ENCODE assay signal across 1 cellular context in the genomic region with DNA sequence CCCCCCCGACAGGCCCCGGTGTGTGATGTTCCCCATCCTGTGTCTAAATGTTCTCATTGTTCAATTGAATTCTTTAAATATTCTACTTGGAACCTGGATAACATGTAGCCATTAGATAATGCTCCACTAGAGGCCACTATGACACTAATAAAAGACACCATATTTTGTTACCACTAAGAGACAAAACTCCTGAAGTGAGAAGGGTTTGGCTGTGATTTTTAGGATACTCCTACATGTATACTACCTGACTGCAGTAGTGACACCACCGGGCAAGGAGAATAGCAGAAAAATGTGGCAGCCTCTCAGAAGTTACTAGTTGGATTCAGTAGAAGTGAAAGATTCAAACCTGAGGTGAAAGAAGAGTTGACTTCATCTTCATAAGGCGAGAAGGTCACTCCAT.
TF ChIP-seq lines count a peak whose summit lies in the region.

No MANE protein-coding gene starts in this region.

TF ChIP-seq in Ishikawa, 13 proteins besides CTCF, POLR2A, EP300 and RAD21 (continued from another document):
- TF ChIP-seq, protein P1, sequence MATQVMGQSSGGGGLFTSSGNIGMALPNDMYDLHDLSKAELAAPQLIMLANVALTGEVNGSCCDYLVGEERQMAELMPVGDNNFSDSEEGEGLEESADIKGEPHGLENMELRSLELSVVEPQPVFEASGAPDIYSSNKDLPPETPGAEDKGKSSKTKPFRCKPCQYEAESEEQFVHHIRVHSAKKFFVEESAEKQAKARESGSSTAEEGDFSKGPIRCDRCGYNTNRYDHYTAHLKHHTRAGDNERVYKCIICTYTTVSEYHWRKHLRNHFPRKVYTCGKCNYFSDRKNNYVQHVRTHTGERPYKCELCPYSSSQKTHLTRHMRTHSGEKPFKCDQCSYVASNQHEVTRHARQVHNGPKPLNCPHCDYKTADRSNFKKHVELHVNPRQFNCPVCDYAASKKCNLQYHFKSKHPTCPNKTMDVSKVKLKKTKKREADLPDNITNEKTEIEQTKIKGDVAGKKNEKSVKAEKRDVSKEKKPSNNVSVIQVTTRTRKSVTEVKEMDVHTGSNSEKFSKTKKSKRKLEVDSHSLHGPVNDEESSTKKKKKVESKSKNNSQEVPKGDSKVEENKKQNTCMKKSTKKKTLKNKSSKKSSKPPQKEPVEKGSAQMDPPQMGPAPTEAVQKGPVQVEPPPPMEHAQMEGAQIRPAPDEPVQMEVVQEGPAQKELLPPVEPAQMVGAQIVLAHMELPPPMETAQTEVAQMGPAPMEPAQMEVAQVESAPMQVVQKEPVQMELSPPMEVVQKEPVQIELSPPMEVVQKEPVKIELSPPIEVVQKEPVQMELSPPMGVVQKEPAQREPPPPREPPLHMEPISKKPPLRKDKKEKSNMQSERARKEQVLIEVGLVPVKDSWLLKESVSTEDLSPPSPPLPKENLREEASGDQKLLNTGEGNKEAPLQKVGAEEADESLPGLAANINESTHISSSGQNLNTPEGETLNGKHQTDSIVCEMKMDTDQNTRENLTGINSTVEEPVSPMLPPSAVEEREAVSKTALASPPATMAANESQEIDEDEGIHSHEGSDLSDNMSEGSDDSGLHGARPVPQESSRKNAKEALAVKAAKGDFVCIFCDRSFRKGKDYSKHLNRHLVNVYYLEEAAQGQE (IDR thresholded peaks at IDR 0.05; ENCODE audit: low read depth): no peak
- no peak for TF ChIP-seq TEAD4 (IDR thresholded peaks at IDR 0.05)
TF ChIP-seq in Ishikawa: peak in this region for 0.
